Comparison of ENCODE assay signal across 18 cellular contexts in genomic region chr12:101322480-101322879, GRCh38. TPM values are rescaled to one million over a fixed set of nuclear protein-coding genes. Genes with fewer than 3 reads are reported as not detected.
DNase-seq lines count a peak whose midpoint lies in the region; ATAC-seq, FAIRE-seq and TF ChIP-seq lines count a peak whose summit lies in the region.
"Had no signal": no experiment of that assay in that cellular context is flagged by ENCODE, and none has a peak within 500 bp of the region (broad histone marks: within the 10 kb centered on the region; RNA-seq: fewer than 3 reads in every experiment).

No MANE protein-coding gene starts in this region.

- dilution Hi-C loops in endothelial cell of umbilical vein (cut with MboI; ENCODE audit: extremely low pct_ligation_motif_present, low sequenced_read_pairs): no loop called here

- H3K27ac ChIP-seq in right cardiac atrium (ENCODE audit: low read length) (no peak overlapping the region), endothelial cell of umbilical vein (ENCODE audit: insufficient read depth, low read depth, low read length) (no peak overlapping the region), mesendoderm (ENCODE audit: low read depth, low read length) (no peak overlapping the region)
- H3K27ac ChIP-seq: 22Rv1; A549; BLaER1 treated with 17β-estradiol and CSF1 and Interleukin-3, amounts not matched to agents 10 nM and 100 nM; C4-2B had no signal

- H3K79me2 ChIP-seq in endothelial cell of umbilical vein (ENCODE audit: control insufficient read depth, insufficient read depth, low read length): no peaks in the 10 kb centered on the region
- H3K79me2 ChIP-seq in mesendoderm (ENCODE audit: control insufficient read depth, insufficient read depth, low read length): no peaks in the 10 kb centered on the region

- H3K9me3 ChIP-seq in right cardiac atrium (ENCODE audit: control insufficient read depth, low read length): no peaks in the 10 kb centered on the region
- H3K9me3 ChIP-seq in endothelial cell of umbilical vein (replicated peaks; ENCODE audit: control insufficient read depth, insufficient read depth, low read length): no peaks in the 10 kb centered on the region
- H3K9me3 ChIP-seq: A549; BLaER1 treated with 17β-estradiol and CSF1 and Interleukin-3, amounts not matched to agents 10 nM and 100 nM; Caco-2 had no signal

- BruUV-seq in endothelial cell of umbilical vein (replicated peaks; lab: Mats Ljungman, UMichigan): no TSS peak

- no peak overlapping the region for H2BK120ac ChIP-seq in mesendoderm (ENCODE audit: low read depth, low read length)

- H3K9ac ChIP-seq in endothelial cell of umbilical vein (replicated peaks; ENCODE audit: extremely low read depth, insufficient read depth, low read length) (no peak overlapping the region), mesendoderm (ENCODE audit: low read length) (no peak overlapping the region)
- H3K9ac ChIP-seq: BLaER1 treated with 17β-estradiol and CSF1 and Interleukin-3, amounts not matched to agents 10 nM and 100 nM had no signal

- no peaks in the 10 kb centered on the region for H3K27me3 ChIP-seq in right cardiac atrium (ENCODE audit: control insufficient read depth, insufficient read depth)
- H3K27me3 ChIP-seq in endothelial cell of umbilical vein (ENCODE audit: control insufficient read depth in 2 of 2, insufficient read depth in 2 of 2, low read length in 2 of 2): no peaks in the 10 kb centered on the region
- no peaks in the 10 kb centered on the region for H3K27me3 ChIP-seq in mesendoderm (ENCODE audit: insufficient read depth, low read length, poor library complexity)
- H3K27me3 ChIP-seq: BLaER1 treated with 17β-estradiol and CSF1 and Interleukin-3, amounts not matched to agents 10 nM and 100 nM had no signal

- H3K4me1 ChIP-seq in right cardiac atrium (ENCODE audit: control insufficient read depth, insufficient read depth, low read length): no peaks in the 10 kb centered on the region
- H3K4me1 ChIP-seq in endothelial cell of umbilical vein (ENCODE audit: control insufficient read depth, extremely low read depth, insufficient read depth, low read length): no peaks in the 10 kb centered on the region
- H3K4me1 ChIP-seq in mesendoderm (ENCODE audit: control insufficient read depth, low read depth, low read length): no peaks in the 10 kb centered on the region
- H3K4me1 ChIP-seq: A549, Caco-2 had no signal

- H4K20me1 ChIP-seq in endothelial cell of umbilical vein (replicated peaks; ENCODE audit: control insufficient read depth, extremely low read depth, insufficient read depth, low read length): no peaks in the 10 kb centered on the region

- no peaks in the 10 kb centered on the region for H3K79me1 ChIP-seq in mesendoderm (ENCODE audit: low read length)

- peak; percentile 41 for ATAC-seq in Right ventricle myocardium superior (ENCODE audit: poor library complexity)
- no peak for ATAC-seq in right cardiac atrium
- ATAC-seq: CD8-positive, alpha-beta T cell had no signal

- peak; percentile 8 for FAIRE-seq in endothelial cell of umbilical vein (lab: Jason Lieb, UNC)
- FAIRE-seq: A549, D721Med, GM12891 had no signal

- H3K56ac ChIP-seq in mesendoderm (ENCODE audit: low read length): no peak overlapping the region

- no peak overlapping the region for H2BK15ac ChIP-seq in mesendoderm (replicated peaks; ENCODE audit: low read depth)

- H2AK5ac ChIP-seq in mesendoderm (ENCODE audit: low read length): no peak overlapping the region

- POLR2A ChIA-PET in endothelial cell of umbilical vein (lab: Charles Lee): no interaction called here

- H3K36me3 ChIP-seq in endothelial cell of umbilical vein (ENCODE audit: control insufficient read depth in 2 of 2, extremely low read depth in 1 of 2, insufficient read depth in 2 of 2, low read length in 2 of 2) (peaks cover 4 to 6% of the 10 kb centered on the region in 2 experiments), mesendoderm (ENCODE audit: control insufficient read depth, insufficient read depth, low read length) (no peaks in the 10 kb centered on the region)

- intact Hi-C loops in Right ventricle myocardium superior (cut with DNase I): no loop called here
- intact Hi-C loops in right cardiac atrium (cut with DNase I): no loop called here
- intact Hi-C loops in endothelial cell of umbilical vein (cut with micrococcal nuclease): loop anchor here (1.0 kb wide), 1 partner anchor 38 kb away; no protein-coding TSS in a partner anchor

- no peak overlapping the region for H2AFZ ChIP-seq in endothelial cell of umbilical vein (ENCODE audit: low read depth, low read length)

- H3K4me2 ChIP-seq in endothelial cell of umbilical vein (ENCODE audit: insufficient read depth, low read length): no peak overlapping the region
- H3K4me2 ChIP-seq in mesendoderm (ENCODE audit: low read length): no peak overlapping the region
- H3K4me2 ChIP-seq: A549; BLaER1 treated with 17β-estradiol and CSF1 and Interleukin-3, amounts not matched to agents 10 nM and 100 nM had no signal

- H3K18ac ChIP-seq in mesendoderm (ENCODE audit: low read length): no peak overlapping the region

- CTCF ChIA-PET in endothelial cell of umbilical vein (lab: Charles Lee): interaction anchor here (1.0 to 4.0 kb wide), 5 partner anchors 8 to 974 kb away, joined by 3 to 71 read pairs (median 4); no protein-coding TSS in a partner anchor

- H3K9me1 ChIP-seq in endothelial cell of umbilical vein (replicated peaks; ENCODE audit: control insufficient read depth, extremely low read depth, insufficient read depth, low read length): no peaks in the 10 kb centered on the region

- H3K4ac ChIP-seq in mesendoderm (ENCODE audit: low read depth, low read length): no peak overlapping the region

- TF ChIP-seq POLR2A in endothelial cell of umbilical vein (IDR thresholded peaks at IDR 0.05; ENCODE audit: low read depth, low read length): no peak

- DNase-seq in Right ventricle myocardium superior (no peak), right cardiac atrium (no peak), endothelial cell of umbilical vein (ENCODE audit: low read depth, low spot score) (no peak), mesendoderm (peak; percentile 39), globus pallidus (ENCODE audit: low spot score) (no peak)
- DNase-seq: AML-193; Caco-2; Calu3; CD4-positive, alpha-beta T cell; CD8-positive, alpha-beta T cell; DMS79 treated with DMSO at 0.1 percent for 48 hours; GF-D8 had no signal

- H4K8ac ChIP-seq in mesendoderm (ENCODE audit: low read depth, low read length): no peak overlapping the region

- TF ChIP-seq CTCF in endothelial cell of umbilical vein (IDR thresholded peaks at IDR 0.05; ENCODE audit: extremely low read depth in 1 of 2, insufficient read depth in 1 of 2, low read depth in 1 of 2, low read length in 2 of 2): no peak

- H4K5ac ChIP-seq in mesendoderm (ENCODE audit: low read length): no peak overlapping the region

- no peak overlapping the region for H3K23ac ChIP-seq in mesendoderm (ENCODE audit: low read length)

- H3K4me3 ChIP-seq in right cardiac atrium (ENCODE audit: low read length): no peak overlapping the region
- no peak overlapping the region for H3K4me3 ChIP-seq in endothelial cell of umbilical vein (replicated peaks in 1 of 3; ENCODE audit: insufficient read depth in 1 of 3, low read depth in 1 of 3, low read length in 3 of 3)
- H3K4me3 ChIP-seq in mesendoderm (ENCODE audit: low read length): no peak overlapping the region
- H3K4me3 ChIP-seq: A549; BLaER1 treated with 17β-estradiol and CSF1 and Interleukin-3, amounts not matched to agents 10 nM and 100 nM had no signal

- no peak overlapping the region for H2BK5ac ChIP-seq in mesendoderm (ENCODE audit: low read length)

TF ChIP-seq in endothelial cell of umbilical vein, 7 proteins besides CTCF, POLR2A, EP300 and RAD21:
- TF ChIP-seq EZH2 (IDR thresholded peaks at IDR 0.05; ENCODE audit: borderline replicate concordance, low read depth, low read length, severe bottlenecking) (no peak), JUN (IDR thresholded peaks at IDR 0.05; ENCODE audit: borderline replicate concordance, insufficient read depth, insufficient read length, low read depth) (no peak), FOS (IDR thresholded peaks at IDR 0.05; ENCODE audit: borderline replicate concordance, insufficient read depth, low read length) (no peak), MAX (IDR thresholded peaks at IDR 0.05; ENCODE audit: insufficient read depth, insufficient read length) (no peak), MYC (IDR thresholded peaks at IDR 0.05; ENCODE audit: low read depth, low read length) (no peak), GATA2 (IDR thresholded peaks at IDR 0.05; ENCODE audit: insufficient read depth, insufficient read length, low read depth, low read length) (no peak), POLR2AphosphoS5 (IDR thresholded peaks at IDR 0.05; ENCODE audit: insufficient read depth, low read depth, low read length) (no peak)

RNA-seq across cellular contexts. Expression of gene UTP20, which starts 42.6 kb away (rescaled TPM):
- total RNA-seq in Right ventricle myocardium superior: 5.1 TPM
- 1 to 10 TPM; 5.7 to 8.5 (median 7.6) TPM for total RNA-seq in right cardiac atrium
- polyA plus RNA-seq in right cardiac atrium: 2.1 TPM
- total RNA-seq in endothelial cell of umbilical vein: 21.5 and 23.1 TPM in 2 replicates
- 3.4 and 4.6 TPM in 2 replicates for polyA plus RNA-seq in endothelial cell of umbilical vein
- 6.2 and 6.7 TPM in 2 replicates for polyA plus RNA-seq in endothelial cell of umbilical vein (2011; cell fraction: cytosol; rRNA removed)
- polyA plus RNA-seq in endothelial cell of umbilical vein (2011; cell fraction: nucleus; rRNA removed): 11.9 and 16.8 TPM in 2 replicates
- polyA plus RNA-seq in endothelial cell of umbilical vein (2012): 11.6 and 17.9 TPM in 2 replicates
- 18.1 and 21.8 TPM in 2 replicates for polyA minus RNA-seq in endothelial cell of umbilical vein
- 16.5 TPM for polyA minus RNA-seq in endothelial cell of umbilical vein (2011; cell fraction: cytosol; rRNA and poly(A)+ RNA removed)
- polyA minus RNA-seq in endothelial cell of umbilical vein (2011; cell fraction: nucleus; rRNA and poly(A)+ RNA removed): 21.7 and 35.0 TPM in 2 replicates
- 18.4 TPM for polyA plus RNA-seq in mesendoderm (2013, experiment 1 of 2)
- 17.3 TPM for polyA plus RNA-seq in mesendoderm (2013, experiment 2 of 2)
